ENCODE assay signal across 18 cellular contexts in genomic region chr10:31028076-31028475, GRCh38.
"Had no signal": no experiment of that assay in that cellular context is flagged by ENCODE, and none has a peak within 500 bp of the region (broad histone marks: within the 10 kb centered on the region; RNA-seq: fewer than 3 reads in every experiment).

No MANE protein-coding gene starts in this region.

- H3K4me3 Mint-ChIP-seq: activated CD8-positive, alpha-beta T cell treated with anti-CD3 and anti-CD28 coated beads, Interleukin-2, amount 10 ng/mL, durations not matched to agents 7 days and 5 days; activated naive CD4-positive, alpha-beta T cell treated with anti-CD3 and anti-CD28 coated beads for 36 hours; activated naive CD8-positive, alpha-beta T cell treated with anti-CD3 and anti-CD28 coated beads, Interleukin-2, amount 50 U/mL, for 24 hours; activated T-cell treated with anti-CD3 and anti-CD28 coated beads, Interleukin-2, amount 50 U/mL, for 24 hours; endodermal cell; natural killer cell; stimulated activated effector memory CD8-positive, alpha-beta T cell treated with anti-CD3 and anti-CD28 coated beads, Interleukin-12 subunit alpha, Interleukin-12 subunit beta, amount 100 ng/mL, for 72 hours had no signal

- H3K27me3 ChIP-seq: ascending aorta, neutrophil, pancreas had no signal

- H3K27me3 Mint-ChIP-seq: activated naive CD8-positive, alpha-beta T cell treated with anti-CD3 and anti-CD28 coated beads, Interleukin-2, amount 50 U/mL, for 24 hours; activated T-cell treated with anti-CD3 and anti-CD28 coated beads, Interleukin-2, amount 50 U/mL, for 24 hours had no signal

- H3K27ac ChIP-seq: lower lobe of right lung, neutrophil, pancreas had no signal

- H3K36me3 Mint-ChIP-seq: natural killer cell had no signal

- H3K4me3 ChIP-seq: ascending aorta, lower lobe of right lung, pancreas had no signal

- H3K27ac Mint-ChIP-seq: activated CD8-positive, alpha-beta T cell treated with anti-CD3 and anti-CD28 coated beads, Interleukin-2, amount 10 ng/mL, durations not matched to agents 7 days and 5 days; activated naive CD4-positive, alpha-beta T cell treated with anti-CD3 and anti-CD28 coated beads for 36 hours; activated naive CD8-positive, alpha-beta T cell treated with anti-CD3 and anti-CD28 coated beads, Interleukin-2, amount 50 U/mL, for 24 hours; activated T-cell treated with anti-CD3 and anti-CD28 coated beads, Interleukin-2, amount 50 U/mL, for 24 hours; endodermal cell; natural killer cell; stimulated activated effector memory CD8-positive, alpha-beta T cell treated with anti-CD3 and anti-CD28 coated beads, Interleukin-12 subunit alpha, Interleukin-12 subunit beta, amount 100 ng/mL, for 72 hours had no signal

- H3K9me3 ChIP-seq: ascending aorta, lower lobe of right lung, neutrophil, pancreas had no signal

- DNase-seq: activated CD4-positive, alpha-beta T cell treated with anti-CD3 and anti-CD28 coated beads for 48 hours; activated CD4-positive, CD25-positive, alpha-beta regulatory T cell; activated CD8-positive, alpha-beta T cell treated with anti-CD3 and anti-CD28 coated beads, Interleukin-2, amount 10 ng/mL, durations not matched to agents 7 days and 5 days; activated naive CD4-positive, alpha-beta T cell treated with anti-CD3 and anti-CD28 coated beads for 36 hours; activated naive CD8-positive, alpha-beta T cell treated with anti-CD3 and anti-CD28 coated beads, Interleukin-2, amount 50 U/mL, for 24 hours; activated T-cell treated with anti-CD3 and anti-CD28 coated beads, Interleukin-2, amount 50 U/mL, for 24 hours; endodermal cell; islet precursor cell; left colon; lower lobe of right lung; natural killer cell; pancreas; stimulated activated CD4-positive, alpha-beta T cell treated with anti-CD3 and anti-CD28 coated beads, Interleukin-4, amount 100 ng/mL, for 24 hours; T-helper 1 cell; T-helper 9 cell had no signal

- H3K9me3 Mint-ChIP-seq: activated naive CD4-positive, alpha-beta T cell treated with anti-CD3 and anti-CD28 coated beads for 36 hours; activated naive CD8-positive, alpha-beta T cell treated with anti-CD3 and anti-CD28 coated beads, Interleukin-2, amount 50 U/mL, for 24 hours; activated T-cell treated with anti-CD3 and anti-CD28 coated beads, Interleukin-2, amount 50 U/mL, for 24 hours; natural killer cell; stimulated activated effector memory CD8-positive, alpha-beta T cell treated with anti-CD3 and anti-CD28 coated beads, Interleukin-12 subunit alpha, Interleukin-12 subunit beta, amount 100 ng/mL, for 72 hours had no signal

- H3K36me3 ChIP-seq: ascending aorta, lower lobe of right lung, neutrophil, pancreas had no signal
